ENCODE assay signal across 26 cellular contexts in genomic region chr2:25112113-25112512, GRCh38. TPM values are rescaled to one million over a fixed set of nuclear protein-coding genes. Genes with fewer than 3 reads are reported as not detected.
DNase-seq lines count a peak whose midpoint lies in the region; ATAC-seq, FAIRE-seq and TF ChIP-seq lines count a peak whose summit lies in the region.
"Had no signal": no experiment of that assay in that cellular context is flagged by ENCODE, and none has a peak within 500 bp of the region (broad histone marks: within the 10 kb centered on the region; RNA-seq: fewer than 3 reads in every experiment).

No MANE protein-coding gene starts in this region.

- FAIRE-seq in urothelium cell line (lab: Jason Lieb, UNC) = peak; percentile 23
- FAIRE-seq: A549 had no signal

- H3K36me3 ChIP-seq in left ventricle myocardium inferior = no peaks in the 10 kb centered on the region
- no peaks in the 10 kb centered on the region for H3K36me3 ChIP-seq in stomach

- peaks cover 7% of the 10 kb centered on the region for H3K4me1 Mint-ChIP-seq in chondrocyte (ENCODE audit: low read depth)
- H3K4me1 Mint-ChIP-seq: CD4-positive, alpha-beta memory T cell; IgD-negative memory B cell had no signal

- no peak for ATAC-seq in left cardiac atrium
- ATAC-seq: T-cell had no signal

- no peaks in the 10 kb centered on the region for H3K27me3 Mint-ChIP-seq in chondrocyte (ENCODE audit: low read depth)

- no peak for TF ChIP-seq POLR2A in stomach (IDR thresholded peaks at IDR 0.05)

- TF ChIP-seq EP300 in stomach (IDR thresholded peaks at IDR 0.05) = no peak

- H3K27ac Mint-ChIP-seq in chondrocyte (ENCODE audit: unreplicated experiment) = no peak overlapping the region
- H3K27ac Mint-ChIP-seq: CD4-positive, alpha-beta memory T cell; IgD-negative memory B cell; T-cell had no signal

- H3K9me3 Mint-ChIP-seq in chondrocyte (ENCODE audit: low read depth) = no peaks in the 10 kb centered on the region
- H3K9me3 Mint-ChIP-seq: CD4-positive, alpha-beta memory T cell; IgD-negative memory B cell; T-cell had no signal

- H3K4me3 ChIP-seq in left ventricle myocardium inferior = no peak overlapping the region
- H3K4me3 ChIP-seq in stomach = no peak overlapping the region
- H3K4me3 ChIP-seq: A549, PC-9 had no signal

- H3K36me3 Mint-ChIP-seq in chondrocyte (ENCODE audit: low read depth) = peaks cover 2% of the 10 kb centered on the region
- H3K36me3 Mint-ChIP-seq: CD4-positive, alpha-beta memory T cell; IgD-negative memory B cell; T-cell had no signal

- WGBS in stomach, 5 donors = 72 to 90% (median 87%) methylated on average over 3 of the region's 3 CpGs

- H3K27me3 ChIP-seq in left ventricle myocardium inferior (ENCODE audit: low read depth) (no peaks in the 10 kb centered on the region), stomach (no peaks in the 10 kb centered on the region)

- peak; percentile 13 for DNase-seq in left cardiac atrium
- DNase-seq in left ventricle myocardium inferior = no peak
- peak; percentile 23 for DNase-seq in EH (ENCODE audit: low read depth)
- DNase-seq in chondrocyte (ENCODE audit: low spot score) = peak; percentile 53
- no peak for DNase-seq in urothelium cell line (ENCODE audit: low spot score)
- no peak for DNase-seq in NCI-H1930 (lab: John Stamatoyannopoulos, UW)
- DNase-seq in stomach = no peak
- DNase-seq: Caco-2; CD4-positive, alpha-beta memory T cell; DMS 273 treated with DMSO at 0.1 percent for 48 hours; GDM1; GOT3; HCEC 1CT; Karpas-422; NCI-H1417 treated with DMSO at 0.1 percent for 48 hours; NCI-H187; NCI-H2107; NCI-H69; PC-9; RPMI8226; SHP77 treated with DMSO at 0.1 percent for 48 hours; T-cell had no signal

- TF ChIP-seq CTCF in left ventricle myocardium inferior (IDR thresholded peaks at IDR 0.05; ENCODE audit: borderline replicate concordance) (no peak), chondrocyte (IDR thresholded peaks at IDR 0.05) (no peak), stomach (IDR thresholded peaks at IDR 0.05) (no peak)

- no peak overlapping the region for H3K27ac ChIP-seq in left ventricle myocardium inferior (replicated peaks)
- no peak overlapping the region for H3K27ac ChIP-seq in stomach
- H3K27ac ChIP-seq: PC-9 had no signal

- no peaks in the 10 kb centered on the region for H3K9me3 ChIP-seq in left ventricle myocardium inferior (replicated peaks)
- no peaks in the 10 kb centered on the region for H3K9me3 ChIP-seq in stomach
- H3K9me3 ChIP-seq: A549, Caco-2 had no signal

- H3K4me3 Mint-ChIP-seq in chondrocyte (ENCODE audit: unreplicated experiment) = no peak overlapping the region
- H3K4me3 Mint-ChIP-seq: CD4-positive, alpha-beta memory T cell; IgD-negative memory B cell; T-cell had no signal

- H3K4me1 ChIP-seq in left ventricle myocardium inferior (no peaks in the 10 kb centered on the region), stomach (no peaks in the 10 kb centered on the region)

- intact Hi-C loops in left cardiac atrium (cut with DNase I) = no loop called here
- intact Hi-C loops in left ventricle myocardium inferior (cut with micrococcal nuclease) = no loop called here
- intact Hi-C loops in stomach (cut with DNase I; ENCODE audit: low total_unique reads) = no loop called here

RNA-seq across cellular contexts. Expression of gene POMC, which starts 56.3 kb away (rescaled TPM):
- total RNA-seq in left cardiac atrium (10 to 100 TPM in 1 of 2 donors, 1 to 10 TPM in 1; 5.3 to 10.6 TPM), left ventricle myocardium inferior (7.5 TPM), chondrocyte (not detected in 3 replicates), stomach (1 to 10 TPM in 1 of 5 donors, under 1 TPM in 2, not detected in 2; 0.89 to 4.6 (median 0.92) TPM)
- 1 to 10 TPM; 2.9 to 3.5 (median 3.4) TPM for polyA plus RNA-seq in stomach
- total RNA-seq: MCF 10A, NCI-H460, PC-9 had no signal
- polyA plus RNA-seq: A549 had no signal

Comparison
In these comparisons a context has a peak if more than half of its experiments do, and no peak if none do; other contexts are left out.
1. DNase-seq: peak in left cardiac atrium (single experiment), EH (single experiment) and chondrocyte (single experiment); none in left ventricle myocardium inferior (single experiment), urothelium cell line (single experiment), NCI-H1930 (0 of 2) and stomach (single experiment).